ENCODE assay signal across 1 cellular context in the genomic region with DNA sequence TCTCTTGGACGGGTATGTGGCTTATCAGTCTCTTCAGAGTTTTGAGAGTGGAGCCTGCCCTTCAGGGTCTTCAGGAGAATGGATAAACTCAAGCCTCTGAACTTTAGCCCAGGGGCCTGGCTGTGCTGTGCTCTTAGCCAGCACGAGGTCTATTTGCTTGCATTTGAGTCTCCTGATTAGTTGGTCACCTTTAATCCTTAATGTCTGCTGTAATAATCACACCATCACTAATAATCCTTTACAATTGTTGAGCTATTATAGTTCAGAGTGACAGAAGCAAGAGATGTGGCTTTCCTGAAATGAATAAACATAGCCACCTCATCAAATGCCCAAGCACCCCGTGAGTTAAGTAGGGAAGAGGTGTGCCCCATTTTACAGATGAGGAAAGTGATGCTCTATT.
TF ChIP-seq lines count a peak whose summit lies in the region.

No MANE protein-coding gene starts in this region.

TF ChIP-seq in A549, 52 proteins besides CTCF, POLR2A, EP300 and RAD21 (continued from another document):
- TF ChIP-seq, protein P1, sequence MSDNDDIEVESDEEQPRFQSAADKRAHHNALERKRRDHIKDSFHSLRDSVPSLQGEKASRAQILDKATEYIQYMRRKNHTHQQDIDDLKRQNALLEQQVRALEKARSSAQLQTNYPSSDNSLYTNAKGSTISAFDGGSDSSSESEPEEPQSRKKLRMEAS (IDR thresholded peaks at IDR 0.05) = no peak
- TF ChIP-seq CBX2 (IDR thresholded peaks at IDR 0.05; ENCODE audit: borderline replicate concordance, low read depth) (no peak), ZFP36 (IDR thresholded peaks at IDR 0.05; ENCODE audit: borderline replicate concordance, partially characterized antibody) (no peak), POLR2AphosphoS2 (conservative IDR thresholded peaks at IDR 0.05; ENCODE audit: low read length) (no peak), RNF2 (IDR thresholded peaks at IDR 0.05; ENCODE audit: borderline replicate concordance, low read depth) (no peak), KDM1A (IDR thresholded peaks at IDR 0.05; ENCODE audit: low read depth) (no peak)
- TF ChIP-seq, protein P2, sequence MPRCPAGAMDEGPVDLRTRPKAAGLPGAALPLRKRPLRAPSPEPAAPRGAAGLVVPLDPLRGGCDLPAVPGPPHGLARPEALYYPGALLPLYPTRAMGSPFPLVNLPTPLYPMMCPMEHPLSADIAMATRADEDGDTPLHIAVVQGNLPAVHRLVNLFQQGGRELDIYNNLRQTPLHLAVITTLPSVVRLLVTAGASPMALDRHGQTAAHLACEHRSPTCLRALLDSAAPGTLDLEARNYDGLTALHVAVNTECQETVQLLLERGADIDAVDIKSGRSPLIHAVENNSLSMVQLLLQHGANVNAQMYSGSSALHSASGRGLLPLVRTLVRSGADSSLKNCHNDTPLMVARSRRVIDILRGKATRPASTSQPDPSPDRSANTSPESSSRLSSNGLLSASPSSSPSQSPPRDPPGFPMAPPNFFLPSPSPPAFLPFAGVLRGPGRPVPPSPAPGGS (IDR thresholded peaks at IDR 0.05) = no peak
